ENCODE assay signal across 14 cellular contexts in the genomic region with DNA sequence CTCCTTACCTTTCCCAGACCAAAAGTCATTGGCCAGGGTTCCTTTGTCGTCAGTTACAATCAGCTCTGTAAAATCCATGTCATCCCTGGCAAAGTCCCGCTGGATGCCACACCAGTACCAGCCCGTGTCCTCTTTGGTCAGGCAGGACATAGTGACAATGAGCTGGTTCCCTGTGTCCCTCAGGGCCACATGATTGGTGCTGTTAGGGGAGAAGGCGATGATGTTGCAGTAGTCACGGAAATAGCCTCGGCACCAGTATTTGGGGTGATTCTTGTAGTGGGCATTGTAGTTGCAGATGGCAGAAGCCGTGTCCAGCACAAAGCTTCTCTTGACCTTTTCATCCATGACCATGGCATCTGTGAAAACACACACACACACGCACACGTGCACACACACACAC. TPM values are rescaled to one million over a fixed set of nuclear protein-coding genes. Genes with fewer than 3 reads are reported as not detected.
A peak's percentile ranks its signal among the peaks of the same experiment; 100 is the strongest.
DNase-seq lines count a peak whose midpoint lies in the region; ATAC-seq and TF ChIP-seq lines count a peak whose summit lies in the region.
"Had no signal": no experiment of that assay in that cellular context is flagged by ENCODE, and none has a peak within 500 bp of the region (broad histone marks: within the 10 kb centered on the region; RNA-seq: fewer than 3 reads in every experiment).

No MANE protein-coding gene starts in this region.

- TF ChIP-seq POLR2A in adrenal gland (IDR thresholded peaks at IDR 0.05) = no peak
- no peak for TF ChIP-seq POLR2A in tibial nerve (IDR thresholded peaks at IDR 0.05)

- H3K27ac Mint-ChIP-seq in stimulated activated naive B cell treated with anti-CD40 and anti-IgM and Interleukin-4, amounts not matched to agents 10 μg/mL and 1 μg/mL and 100 μg/mL, for 72 hours = no peak overlapping the region

- peaks cover 4 to 5% of the 10 kb centered on the region in 2 donors for H3K4me1 Mint-ChIP-seq in stimulated activated naive B cell treated with anti-CD40 and anti-IgM and Interleukin-4, amounts not matched to agents 10 μg/mL and 1 μg/mL and 100 μg/mL, for 72 hours

- peaks cover 0 to 4% of the 10 kb centered on the region in 2 donors for H3K4me1 ChIP-seq in adrenal gland (replicated peaks in 1 of 2)
- no peaks in the 10 kb centered on the region for H3K4me1 ChIP-seq in tibial nerve
- H3K4me1 ChIP-seq: BLaER1 had no signal

- H3K9me3 ChIP-seq in adrenal gland (replicated peaks in 1 of 3) (no peaks in the 10 kb centered on the region), tibial nerve (no peaks in the 10 kb centered on the region)
- H3K9me3 ChIP-seq: BLaER1, MG63 had no signal

- H3K27me3 ChIP-seq in adrenal gland (no peaks in the 10 kb centered on the region), tibial nerve (no peaks in the 10 kb centered on the region)
- H3K27me3 ChIP-seq: BLaER1, MG63 had no signal

- TF ChIP-seq EP300 in tibial nerve (IDR thresholded peaks at IDR 0.05) = no peak

- TF ChIP-seq CTCF in adrenal gland (IDR thresholded peaks at IDR 0.05) (no peak), tibial nerve (IDR thresholded peaks at IDR 0.05) (no peak)

- H3K27ac ChIP-seq in adrenal gland (peak overlapping the region; percentile 53 to 86 (median 58)), tibial nerve (peak overlapping the region in 3 of 4 donors; percentile 29 to 75 (median 61))
- H3K27ac ChIP-seq: BLaER1 had no signal

- H3K27me3 Mint-ChIP-seq in stimulated activated naive B cell treated with anti-CD40 and anti-IgM and Interleukin-4, amounts not matched to agents 10 μg/mL and 1 μg/mL and 100 μg/mL, for 72 hours = no peaks in the 10 kb centered on the region

- ATAC-seq in stimulated activated naive B cell treated with anti-CD40 and anti-IgM and Interleukin-4, amounts not matched to agents 10 μg/mL and 1 μg/mL and 100 μg/mL, for 72 hours (replicated peaks) = no peak

- DNase-seq in adrenal gland (no peak), hippocampal formation (lab: John Stamatoyannopoulos, UW) (peak; percentile 12 to 26), occipital lobe (lab: John Stamatoyannopoulos, UW) (peak; percentile 34), tibial nerve (ENCODE audit: low spot score in 2 of 2) (no peak), glomerular visceral epithelial cell (ENCODE audit: extremely low spot score) (no peak), HT-29 (ENCODE audit: low spot score) (no peak)
- no peak for DNase-seq in stimulated activated naive B cell treated with anti-CD40 and anti-IgM and Interleukin-4, amounts not matched to agents 10 μg/mL and 1 μg/mL and 100 μg/mL, for 72 hours
- DNase-seq: DND-41, GOT3, MG63, NCI-H1092 treated with DMSO at 0.1 percent for 48 hours, NCI-H2081 treated with DMSO at 0.1 percent for 48 hours, NCI-H510A treated with DMSO at 0.1 percent for 48 hours had no signal

- H3K4me3 ChIP-seq in adrenal gland (no peak overlapping the region), tibial nerve (no peak overlapping the region)
- H3K4me3 ChIP-seq: BLaER1, MG63 had no signal

- H3K36me3 Mint-ChIP-seq in stimulated activated naive B cell treated with anti-CD40 and anti-IgM and Interleukin-4, amounts not matched to agents 10 μg/mL and 1 μg/mL and 100 μg/mL, for 72 hours = no peaks in the 10 kb centered on the region

- H3K9me3 Mint-ChIP-seq in stimulated activated naive B cell treated with anti-CD40 and anti-IgM and Interleukin-4, amounts not matched to agents 10 μg/mL and 1 μg/mL and 100 μg/mL, for 72 hours = no peaks in the 10 kb centered on the region

- 81 to 87% (median 85%) methylated on average over 5 to 9 of the region's 9 CpGs for WGBS in adrenal gland, 4 donors
- WGBS in tibial nerve, 2 donors = 75 to 81% methylated on average over 9 of the region's 9 CpGs

- intact Hi-C loops in adrenal gland (cut with DNase I) = no loop called here

- H3K36me3 ChIP-seq in adrenal gland (replicated peaks in 1 of 2) = no peaks in the 10 kb centered on the region
- H3K36me3 ChIP-seq in tibial nerve = no peaks in the 10 kb centered on the region
- H3K36me3 ChIP-seq: BLaER1, MG63 had no signal

- H3K4me3 Mint-ChIP-seq in stimulated activated naive B cell treated with anti-CD40 and anti-IgM and Interleukin-4, amounts not matched to agents 10 μg/mL and 1 μg/mL and 100 μg/mL, for 72 hours = no peak overlapping the region

RNA-seq across cellular contexts. Expression of gene ADORA3, which starts 14.8 kb away (rescaled TPM):
- total RNA-seq in adrenal gland (10 to 100 TPM in 7 of 8 donors, 1 to 10 TPM in 1; 7.5 to 51.0 (median 21.1) TPM), occipital lobe (3.6 TPM), tibial nerve (10 to 100 TPM in 2 of 4 donors, 1 to 10 TPM in 2; 5.3 to 17.5 (median 9.9) TPM)
- 10 to 100 TPM in 2 of 3 donors, 1 to 10 TPM in 1; 9.6 to 15.6 (median 10.1) TPM for polyA plus RNA-seq in adrenal gland
- not detected in 2 replicates for total RNA-seq in HT-29 (2014; rRNA removed; shearing (Covaris generic))

RNA-seq across cellular contexts. Expression of gene TMIGD3, which starts 14.8 kb away (rescaled TPM):
- total RNA-seq in adrenal gland (10 to 100 TPM; 15.9 to 53.1 (median 26.3) TPM), occipital lobe (2.0 TPM), tibial nerve (1 to 10 TPM in 2 of 4 donors, under 1 TPM in 2; 0.59 to 9.6 (median 2.3) TPM)
- 10 to 100 TPM; 15.8 to 53.8 (median 24.1) TPM for polyA plus RNA-seq in adrenal gland
- not detected in 2 replicates for total RNA-seq in HT-29 (2014; rRNA removed; shearing (Covaris generic))

RNA-seq across cellular contexts. Expression of gene C1orf162, which starts 14.9 kb away (rescaled TPM):
- total RNA-seq in adrenal gland (10 to 100 TPM in 7 of 8 donors, 1 to 10 TPM in 1; 5.0 to 59.9 (median 33.6) TPM), occipital lobe (0.31 TPM), tibial nerve (10 to 100 TPM; 19.4 to 59.1 (median 31.8) TPM)
- polyA plus RNA-seq in adrenal gland = 10 to 100 TPM; 45.7 to 54.1 (median 52.9) TPM
- not detected in 2 replicates for total RNA-seq in HT-29 (2014; rRNA removed; shearing (Covaris generic))

RNA-seq across cellular contexts. Expression of gene ATP5PB, which starts 39.4 kb away (rescaled TPM):
- total RNA-seq in adrenal gland (100 to 1,000 TPM; 154 to 319 (median 245) TPM), occipital lobe (170 TPM), tibial nerve (100 to 1,000 TPM in 2 of 4 donors, 10 to 100 TPM in 2; 91.2 to 176 (median 103) TPM)
- 100 to 1,000 TPM; 103 to 834 (median 147) TPM for polyA plus RNA-seq in adrenal gland
- total RNA-seq in HT-29 (2014; rRNA removed; shearing (Covaris generic)) = 282 and 311 TPM in 2 replicates

RNA-seq across cellular contexts. Expression of gene WDR77, which starts 39.6 kb away (rescaled TPM):
- total RNA-seq in adrenal gland = 10 to 100 TPM; 20.6 to 40.1 (median 28.3) TPM
- polyA plus RNA-seq in adrenal gland = 10 to 100 TPM; 19.8 to 47.2 (median 24.0) TPM
- 21.1 TPM for total RNA-seq in occipital lobe
- 10 to 100 TPM; 20.8 to 38.1 (median 30.4) TPM for total RNA-seq in tibial nerve
- 63.9 and 70.0 TPM in 2 replicates for total RNA-seq in HT-29 (2014; rRNA removed; shearing (Covaris generic))

Comparison
In these comparisons a context has a peak if more than half of its experiments do, and no peak if none do; other contexts are left out.
1. DNase-seq: peak in hippocampal formation (2 of 2) and occipital lobe (single experiment); none in adrenal gland (0 of 7), tibial nerve (0 of 2), stimulated activated naive B cell treated with anti-CD40 and anti-IgM and Interleukin-4, amounts not matched to agents 10 μg/mL and 1 μg/mL and 100 μg/mL, for 72 hours (single experiment), glomerular visceral epithelial cell (single experiment) and HT-29 (single experiment).